ENCODE assay signal across 8 cellular contexts in the genomic region with DNA sequence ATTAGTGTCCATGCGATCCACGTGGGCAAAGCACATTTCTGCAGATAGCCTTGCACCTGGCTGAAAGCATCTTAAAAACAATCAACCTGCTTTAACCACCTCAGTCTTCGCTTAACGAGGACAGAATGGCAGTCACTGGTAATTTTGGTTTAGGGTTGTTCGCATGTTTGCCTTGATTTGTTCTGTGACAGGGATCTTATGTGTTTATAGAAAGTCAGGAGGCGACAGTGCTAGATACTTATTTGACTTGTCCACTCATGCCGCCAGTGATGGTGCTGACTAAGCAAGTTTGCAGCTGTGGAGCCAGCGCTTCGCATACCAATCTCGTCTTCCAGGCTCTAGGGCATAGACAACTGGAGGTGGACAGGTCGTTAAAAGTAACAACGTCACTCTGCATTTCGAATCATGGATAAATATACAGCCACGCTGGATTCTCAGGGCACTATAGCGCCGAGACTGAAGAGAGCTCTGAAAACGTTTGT. TPM values are rescaled to one million over a fixed set of nuclear protein-coding genes. Genes with fewer than 3 reads are reported as not detected.
DNase-seq lines count a peak whose midpoint lies in the region; ATAC-seq lines count a peak whose summit lies in the region.

No MANE protein-coding gene starts in this region.

- peak overlapping the region in 9 of 11 experiments; percentile 95 to 98 (median 97); a peak in 9 of 22 replicates for H3K27ac ChIP-seq in BLaER1 treated with 17β-estradiol and CSF1 and Interleukin-3, amounts not matched to agents 10 nM and 100 nM
- peak overlapping the region; percentile 88 for H3K27ac ChIP-seq in subcutaneous abdominal adipose tissue (ENCODE audit: low read depth, low read length)

- peaks cover 0 to 10% (median under 1%) of the 10 kb centered on the region in 11 experiments; a peak in 3 of 22 replicates for H3K36me3 ChIP-seq in BLaER1 treated with 17β-estradiol and CSF1 and Interleukin-3, amounts not matched to agents 10 nM and 100 nM
- H3K36me3 ChIP-seq in adipocyte (ENCODE audit: control insufficient read depth, insufficient read depth, low read length, severe bottlenecking) (no peaks in the 10 kb centered on the region), subcutaneous abdominal adipose tissue (ENCODE audit: control insufficient read depth in 5 of 5, insufficient read depth in 5 of 5, low read length in 5 of 5) (no peaks in the 10 kb centered on the region)

- peak overlapping the region; percentile 85 to 97 (median 94) for H3K4me3 ChIP-seq in BLaER1 treated with 17β-estradiol and CSF1 and Interleukin-3, amounts not matched to agents 10 nM and 100 nM
- H3K4me3 ChIP-seq in adipocyte (ENCODE audit: low read length) (peak overlapping the region; percentile 97), subcutaneous abdominal adipose tissue (ENCODE audit: low read depth in 1 of 5, low read length in 5 of 5) (peak overlapping the region; percentile 73 to 98 (median 96))

- intact Hi-C loops in left colon (cut with DNase I, micrococcal nuclease) = no loop called here

- H3K27me3 ChIP-seq in BLaER1 treated with 17β-estradiol and CSF1 and Interleukin-3, amounts not matched to agents 10 nM and 100 nM = no peaks in the 10 kb centered on the region
- H3K27me3 ChIP-seq in adipocyte (replicated peaks; ENCODE audit: control insufficient read depth, insufficient read depth, low read length) = no peaks in the 10 kb centered on the region
- peaks cover 0 to 3% (median 0%) of the 10 kb centered on the region in 5 donors for H3K27me3 ChIP-seq in subcutaneous abdominal adipose tissue (ENCODE audit: control insufficient read depth in 5 of 5, insufficient read depth in 4 of 5, low read length in 5 of 5)

- peak overlapping the region; percentile 74 to 99 (median 97) for H3K4me2 ChIP-seq in BLaER1 treated with 17β-estradiol and CSF1 and Interleukin-3, amounts not matched to agents 10 nM and 100 nM

- peaks cover 27 to 36% (median 33%) of the 10 kb centered on the region in 10 experiments for H3K4me1 ChIP-seq in BLaER1 treated with 17β-estradiol and CSF1 and Interleukin-3, amounts not matched to agents 10 nM and 100 nM
- H3K4me1 ChIP-seq in adipocyte (ENCODE audit: control insufficient read depth, insufficient read depth, low read length) = peaks cover 21% of the 10 kb centered on the region
- peaks cover 6 to 49% (median 34%) of the 10 kb centered on the region in 5 donors for H3K4me1 ChIP-seq in subcutaneous abdominal adipose tissue (ENCODE audit: control insufficient read depth in 5 of 5, insufficient read depth in 5 of 5, low read length in 5 of 5)

- DNase-seq in HT-29 (ENCODE audit: low spot score) (peak; percentile 62), adipocyte (ENCODE audit: low read depth) (peak; percentile 19), left colon (peak in 1 of 2 donors; percentile 41), KBM-7 (no peak), germinal center (ENCODE audit: low spot score) (no peak)

- in situ Hi-C loops in KBM-7 (cut with MboI; ENCODE audit: low pct_unique_long_range_greater_than_20kb, low sequenced_read_pairs) = no loop called here

- no peaks in the 10 kb centered on the region for H3K9me3 ChIP-seq in BLaER1 treated with 17β-estradiol and CSF1 and Interleukin-3, amounts not matched to agents 10 nM and 100 nM (replicated peaks in 1 of 11)
- H3K9me3 ChIP-seq in adipocyte (ENCODE audit: control insufficient read depth, low read length) (no peaks in the 10 kb centered on the region), subcutaneous abdominal adipose tissue (ENCODE audit: control insufficient read depth in 5 of 5, low read length in 5 of 5) (no peaks in the 10 kb centered on the region)

- H4K20me1 ChIP-seq in BLaER1 treated with 17β-estradiol and CSF1 and Interleukin-3, amounts not matched to agents 10 nM and 100 nM = peaks cover 3 to 37% (median 17%) of the 10 kb centered on the region in 11 experiments; a peak in 13 of 22 replicates

- ATAC-seq in left colon = peak; percentile 15
- ATAC-seq in GM21390 (IDR thresholded peaks at IDR 0.05; ENCODE audit: unreplicated experiment) = no peak

- peak overlapping the region in 9 of 11 experiments; percentile 94 to 98 (median 97); a peak in 15 of 22 replicates for H3K9ac ChIP-seq in BLaER1 treated with 17β-estradiol and CSF1 and Interleukin-3, amounts not matched to agents 10 nM and 100 nM
- H3K9ac ChIP-seq in adipocyte (ENCODE audit: low read length) (peak overlapping the region; percentile 95), subcutaneous abdominal adipose tissue (ENCODE audit: low read length in 5 of 5) (peak overlapping the region; percentile 13 to 87 (median 80))

RNA-seq across cellular contexts. Expression of a gene that starts 1.2 kb away (rescaled TPM):
- 73.9 and 74.5 TPM in 2 replicates for total RNA-seq in HT-29 (2014; rRNA removed; shearing (Covaris generic))
- total RNA-seq in left colon = 10 to 100 TPM; 14.9 to 17.2 TPM

Comparison
In these comparisons a context has a peak if more than half of its experiments do, and no peak if none do; other contexts are left out.
1. DNase-seq: peak in HT-29 (single experiment) and adipocyte (single experiment); none in KBM-7 (single experiment) and germinal center (single experiment).
2. Peak in every context shown above with its lines, with median percentiles within 50 percentile points of each other: H3K4me3 ChIP-seq and H3K9ac ChIP-seq.